1 cellular context compared by ENCODE assay signal in genomic region chr9:90803860-90804593, GRCh38.
TF ChIP-seq lines count a peak whose summit lies in the region.

No MANE protein-coding gene starts in this region.

TF ChIP-seq in WTC11, 78 proteins besides CTCF, POLR2A, EP300 and RAD21 (continued from another document):
- no peak for TF ChIP-seq USF2 (CRISPR knock-in tag; IDR thresholded peaks at IDR 0.05)
- no peak for TF ChIP-seq ZNF281 (CRISPR knock-in tag; IDR thresholded peaks at IDR 0.05)
- TF ChIP-seq SMAD3 (CRISPR knock-in tag; IDR thresholded peaks at IDR 0.05; ENCODE audit: borderline replicate concordance) = no peak
- TF ChIP-seq MYBL2 (CRISPR knock-in tag; IDR thresholded peaks at IDR 0.05) = no peak
- TF ChIP-seq PRRX2 (CRISPR knock-in tag; IDR thresholded peaks at IDR 0.05) = no peak
- TF ChIP-seq ELF4 (CRISPR knock-in tag; IDR thresholded peaks at IDR 0.05; ENCODE audit: low read depth) = no peak
- no peak for TF ChIP-seq ARID4B (CRISPR knock-in tag; IDR thresholded peaks at IDR 0.05; ENCODE audit: borderline replicate concordance)
- no peak for TF ChIP-seq E2F4 (CRISPR knock-in tag; IDR thresholded peaks at IDR 0.05; ENCODE audit: borderline replicate concordance, low read depth)
- no peak for TF ChIP-seq SP1 (CRISPR knock-in tag; conservative IDR thresholded peaks at IDR 0.05)
- no peak for TF ChIP-seq ZNF232 (CRISPR knock-in tag; IDR thresholded peaks at IDR 0.05)
TF ChIP-seq in WTC11: peak in this region for 0.
